In the genomic region with DNA sequence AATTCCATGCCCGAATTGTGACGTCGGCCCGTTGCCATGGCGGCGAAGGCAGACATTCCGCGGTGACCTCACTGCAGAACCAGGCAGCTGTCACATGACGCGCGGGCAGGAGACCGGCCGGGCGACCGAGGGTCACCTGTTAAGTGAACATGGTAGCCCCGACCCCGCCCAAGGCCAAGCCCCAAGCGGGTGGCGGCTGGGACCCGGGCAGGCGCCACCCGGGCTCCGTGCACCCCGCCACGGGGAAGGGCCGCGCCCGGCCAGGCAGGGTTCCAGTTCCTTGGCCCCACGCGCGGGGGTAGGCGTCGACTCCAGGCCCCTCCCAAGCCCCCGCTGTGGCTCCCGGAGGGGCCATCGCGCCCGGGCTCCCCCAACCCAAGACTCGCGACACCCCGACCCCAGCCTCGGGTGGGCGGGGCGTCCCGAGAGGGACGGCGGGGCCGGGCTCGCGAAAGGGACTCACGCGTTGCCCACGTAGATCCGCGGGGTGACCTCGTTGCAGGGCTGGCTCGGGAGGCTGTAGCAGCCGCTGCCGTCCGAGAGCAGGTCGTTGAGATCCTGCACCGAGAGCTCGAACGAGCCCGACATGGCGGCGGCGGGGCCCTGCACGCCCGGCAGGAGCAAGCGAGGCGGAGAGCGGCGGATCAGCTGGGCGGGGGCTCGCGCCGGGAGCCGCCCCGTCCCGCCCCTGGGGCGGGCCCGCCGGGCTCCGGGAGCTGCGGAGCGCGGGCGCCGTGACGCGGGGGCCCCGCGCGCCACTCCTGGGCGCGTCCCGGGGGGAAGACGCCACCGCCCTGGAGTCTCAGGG, we compare ENCODE assay signal across 1 cellular context.
TF ChIP-seq lines count a peak whose summit lies in the region.

TSS of gene DUSP3 (minus strand) at position 641 of the 808 bp plus-strand sequence. CDS start at position 588, 53 bp downstream.

TF ChIP-seq in HepG2, 621 proteins besides CTCF, POLR2A, EP300 and RAD21 (continued from another document and continues in another):
- TF ChIP-seq KDM3A (CRISPR knock-in tag; IDR thresholded peaks at IDR 0.05; ENCODE audit: low read depth) (peak; percentile 88), ZNF646 (CRISPR knock-in tag; IDR thresholded peaks at IDR 0.05) (0 out of 2 replicates have a peak, but pooled peaks have one; percentile 28), ARNT2 (CRISPR knock-in tag; IDR thresholded peaks at IDR 0.05; ENCODE audit: low read depth) (peak; percentile 91), NPAS2 (CRISPR knock-in tag; IDR thresholded peaks at IDR 0.05; ENCODE audit: borderline replicate concordance) (no peak), ZSCAN20 (CRISPR knock-in tag; IDR thresholded peaks at IDR 0.05; ENCODE audit: borderline replicate concordance) (peak; percentile 68; the same call in 1 of the 2 replicates), BHLHE40 (IDR thresholded peaks at IDR 0.05; ENCODE audit: low read length) (peak; percentile 68), ZSCAN21 (CRISPR knock-in tag; IDR thresholded peaks at IDR 0.05; ENCODE audit: borderline replicate concordance) (peak; percentile 95), ZBTB10 (CRISPR knock-in tag; IDR thresholded peaks at IDR 0.05; ENCODE audit: borderline replicate concordance) (peak; percentile 51; the same call in 1 of the 2 replicates), ZSCAN22 (CRISPR knock-in tag; IDR thresholded peaks at IDR 0.05) (peak; percentile 53; the same call in 1 of the 2 replicates), DRAP1 (CRISPR knock-in tag; IDR thresholded peaks at IDR 0.05) (peak; percentile 38; the same call in 1 of the 2 replicates), EZH2 (conservative IDR thresholded peaks at IDR 0.05; ENCODE audit: low read depth, low read length) (no peak), MLLT10 (CRISPR knock-in tag; IDR thresholded peaks at IDR 0.05) (no peak), ZFP36L1 (CRISPR knock-in tag; IDR thresholded peaks at IDR 0.05) (peak; percentile 59), HMG20B (CRISPR knock-in tag; conservative IDR thresholded peaks at IDR 0.05) (peak; percentile 20; the same call in 1 of the 2 replicates), CEBPG (CRISPR knock-in tag; IDR thresholded peaks at IDR 0.05) (peak; percentile 23; the same call in 1 of the 2 replicates), ZNF431 (CRISPR knock-in tag; IDR thresholded peaks at IDR 0.05; ENCODE audit: borderline replicate concordance, low read depth) (peak; percentile 77), NFAT5 (CRISPR knock-in tag; IDR thresholded peaks at IDR 0.05) (peak; percentile 59), YEATS4 (CRISPR knock-in tag; IDR thresholded peaks at IDR 0.05; ENCODE audit: borderline replicate concordance) (peak; percentile 92; the same call in 1 of the 2 replicates), ZNF550 (CRISPR knock-in tag; IDR thresholded peaks at IDR 0.05; ENCODE audit: borderline replicate concordance) (peak; percentile 95; the same call in 1 of the 2 replicates), GLMP (CRISPR knock-in tag; IDR thresholded peaks at IDR 0.05; ENCODE audit: borderline replicate concordance) (no peak), TIGD3 (CRISPR knock-in tag; IDR thresholded peaks at IDR 0.05; ENCODE audit: borderline replicate concordance) (peak; percentile 56; the same call in 1 of the 2 replicates), TFDP1 (CRISPR knock-in tag; IDR thresholded peaks at IDR 0.05; ENCODE audit: borderline replicate concordance) (peak; percentile 48; the same call in 1 of the 2 replicates), ZNF34 (CRISPR knock-in tag; IDR thresholded peaks at IDR 0.05; ENCODE audit: borderline replicate concordance) (0 out of 2 replicates have a peak, but pooled peaks have one; percentile 55), POLR2G (IDR thresholded peaks at IDR 0.05; ENCODE audit: low read depth, low read length) (peak; percentile 93), DNMT3B (CRISPR knock-in tag; conservative IDR thresholded peaks at IDR 0.05) (peak; percentile 36; the same call in 1 of the 2 replicates), ZNF629 (CRISPR knock-in tag; conservative IDR thresholded peaks at IDR 0.05) (peak; percentile 32), REL (CRISPR knock-in tag; conservative IDR thresholded peaks at IDR 0.05) (0 out of 2 replicates have a peak, but pooled peaks have one; percentile 31), SPEN (CRISPR knock-in tag; IDR thresholded peaks at IDR 0.05; ENCODE audit: low read depth) (peak; percentile 83), TBX2 (CRISPR knock-in tag; IDR thresholded peaks at IDR 0.05; ENCODE audit: borderline replicate concordance) (peak; percentile 78), ZMAT3 (CRISPR knock-in tag; conservative IDR thresholded peaks at IDR 0.05) (0 out of 2 replicates have a peak, but pooled peaks have one; percentile 39), RFXANK (CRISPR knock-in tag; IDR thresholded peaks at IDR 0.05) (peak; percentile 49; the same call in 1 of the 2 replicates), HNRNPLL (IDR thresholded peaks at IDR 0.05; ENCODE audit: low read depth, low read length, poor library complexity, severe bottlenecking) (peak; percentile 29), ZNF329 (CRISPR knock-in tag; IDR thresholded peaks at IDR 0.05; ENCODE audit: low read depth) (peak; percentile 86)
- TF ChIP-seq, protein P1, sequence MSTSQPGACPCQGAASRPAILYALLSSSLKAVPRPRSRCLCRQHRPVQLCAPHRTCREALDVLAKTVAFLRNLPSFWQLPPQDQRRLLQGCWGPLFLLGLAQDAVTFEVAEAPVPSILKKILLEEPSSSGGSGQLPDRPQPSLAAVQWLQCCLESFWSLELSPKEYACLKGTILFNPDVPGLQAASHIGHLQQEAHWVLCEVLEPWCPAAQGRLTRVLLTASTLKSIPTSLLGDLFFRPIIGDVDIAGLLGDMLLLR (CRISPR knock-in tag; IDR thresholded peaks at IDR 0.05) = peak; percentile 77; the same call in 1 of the 2 replicates
